ENCODE assay signal across 8 cellular contexts in genomic region chr14:68977137-68977740, GRCh38. TPM values are rescaled to one million over a fixed set of nuclear protein-coding genes. Genes with fewer than 3 reads are reported as not detected.
DNase-seq lines count a peak whose midpoint lies in the region; ATAC-seq and TF ChIP-seq lines count a peak whose summit lies in the region.

No MANE protein-coding gene starts in this region.

- TF ChIP-seq POLR2A in heart left ventricle (IDR thresholded peaks at IDR 0.05) (no peak), body of pancreas (IDR thresholded peaks at IDR 0.05) (no peak), upper lobe of left lung (IDR thresholded peaks at IDR 0.05) (no peak)

- TF ChIP-seq EP300 in upper lobe of left lung (IDR thresholded peaks at IDR 0.05): no peak

- peaks cover 15 to 59% (median 41%) of the 10 kb centered on the region in 12 donors for H3K4me1 ChIP-seq in heart left ventricle
- H3K4me1 ChIP-seq in body of pancreas: peaks cover 40% of the 10 kb centered on the region
- peaks cover 40% of the 10 kb centered on the region for H3K4me1 ChIP-seq in lower lobe of right lung
- peaks cover 15 to 57% (median 25%) of the 10 kb centered on the region in 4 donors for H3K4me1 ChIP-seq in upper lobe of left lung

- H3K4me3 ChIP-seq in heart left ventricle (peak overlapping the region; percentile 72 to 100 (median 92)), body of pancreas (peak overlapping the region; percentile 60 to 92), lower lobe of right lung (peak overlapping the region; percentile 94), upper lobe of left lung (peak overlapping the region; percentile 71 to 91 (median 85))

- H3K27me3 ChIP-seq in heart left ventricle: no peaks in the 10 kb centered on the region
- no peaks in the 10 kb centered on the region for H3K27me3 ChIP-seq in body of pancreas
- no peaks in the 10 kb centered on the region for H3K27me3 ChIP-seq in lower lobe of right lung (ENCODE audit: low read depth)
- no peaks in the 10 kb centered on the region for H3K27me3 ChIP-seq in upper lobe of left lung

- H3K36me3 ChIP-seq in heart left ventricle: peaks cover 0 to 33% (median 17%) of the 10 kb centered on the region in 9 donors
- no peaks in the 10 kb centered on the region for H3K36me3 ChIP-seq in body of pancreas (replicated peaks in 1 of 2; ENCODE audit: insufficient read depth in 1 of 2, low read depth in 2 of 2)
- peaks cover 15% of the 10 kb centered on the region for H3K36me3 ChIP-seq in lower lobe of right lung
- peaks cover 0 to 19% (median 2%) of the 10 kb centered on the region in 4 donors for H3K36me3 ChIP-seq in upper lobe of left lung

- H3K27ac ChIP-seq in heart left ventricle (peak overlapping the region; percentile 85 to 100 (median 96)), body of pancreas (peak overlapping the region; percentile 91 to 97 (median 93)), lower lobe of right lung (peak overlapping the region; percentile 94), upper lobe of left lung (peak overlapping the region; percentile 88 to 95 (median 94))

- 16 to 28% (median 20%) methylated on average over 9 of the region's 9 CpGs for WGBS in heart left ventricle, 4 donors
- 25 to 26% methylated on average over 8 to 9 of the region's 9 CpGs for WGBS in body of pancreas, 2 donors
- 28 to 33% methylated on average over 9 of the region's 9 CpGs for WGBS in upper lobe of left lung, 2 donors

- TF ChIP-seq CTCF in heart left ventricle (IDR thresholded peaks at IDR 0.05): no peak
- TF ChIP-seq CTCF in body of pancreas (IDR thresholded peaks at IDR 0.05): no peak
- TF ChIP-seq CTCF in lower lobe of right lung (IDR thresholded peaks at IDR 0.05): no peak
- no peak for TF ChIP-seq CTCF in upper lobe of left lung (IDR thresholded peaks at IDR 0.05)

- H3K9me3 ChIP-seq in heart left ventricle (peaks cover 0 to 5% (median 0%) of the 10 kb centered on the region in 12 donors), body of pancreas (no peaks in the 10 kb centered on the region), lower lobe of right lung (no peaks in the 10 kb centered on the region), upper lobe of left lung (no peaks in the 10 kb centered on the region)

- DNase-seq in heart left ventricle: no peak
- DNase-seq in cardiac septum (ENCODE audit: low spot score): no peak
- peak in 1 of 4 donors; percentile 29 for DNase-seq in body of pancreas
- DNase-seq in lower lobe of right lung: no peak
- DNase-seq in upper lobe of left lung: peak; percentile 43 to 45
- DNase-seq in NCI-H2107 (lab: John Stamatoyannopoulos, UW): no peak
- DNase-seq in 8988T: no peak
- DNase-seq in cerebellar nuclear complex (lab: John Stamatoyannopoulos, UW): no peak

- ATAC-seq in heart left ventricle (peak in 2 of 4 donors; percentile 1 to 10), body of pancreas (no peak), lower lobe of right lung (no peak), upper lobe of left lung (ENCODE audit: low FRiP score in 2 of 2) (no peak)

- intact Hi-C loops in heart left ventricle (cut with DNase I) (loop anchor here in 8 of 10 donors (2.0 to 10.0 kb wide), 9 partner anchors 20 to 108 kb away; no protein-coding TSS in a partner anchor), cardiac septum (cut with DNase I) (loop anchor here (5.0 kb wide), 1 partner anchor 70 kb away; no protein-coding TSS in a partner anchor), body of pancreas (cut with DNase I) (no loop called here), lower lobe of right lung (cut with DNase I) (no loop called here)

RNA-seq across cellular contexts. Expression of gene ACTN1, which starts 1.9 kb away (rescaled TPM):
- total RNA-seq in heart left ventricle: 100 to 1,000 TPM in 6 of 9 donors, 10 to 100 TPM in 3; 63.6 to 252 (median 110) TPM
- 10 to 100 TPM; 48.4 to 88.2 TPM for polyA plus RNA-seq in heart left ventricle
- total RNA-seq in cardiac septum: 346 TPM
- total RNA-seq in body of pancreas: 10 to 100 TPM; 84.8 to 93.6 TPM
- total RNA-seq in lower lobe of right lung: 124 TPM
- total RNA-seq in upper lobe of left lung: 100 to 1,000 TPM; 117 to 195 (median 157) TPM

Comparison
In these comparisons a context has a peak if more than half of its experiments do, and no peak if none do; other contexts are left out.
1. DNase-seq: peak in upper lobe of left lung (2 of 2); none in heart left ventricle (0 of 5), cardiac septum (single experiment), lower lobe of right lung (single experiment), NCI-H2107 (single experiment), 8988T (single experiment) and cerebellar nuclear complex (0 of 2).
2. intact Hi-C loops: an anchor here in heart left ventricle (2.0 to 10.0 kb wide) and cardiac septum (5.0 kb wide); none called in body of pancreas and lower lobe of right lung.
3. Peak in every context shown above with its lines, with median percentiles within 50 percentile points of each other: H3K27ac ChIP-seq and H3K4me3 ChIP-seq.